Comparison of ENCODE assay signal across 27 cellular contexts in genomic region chr6:56343295-56343694, GRCh38.
"Had no signal": no experiment of that assay in that cellular context is flagged by ENCODE, and none has a peak within 500 bp of the region (broad histone marks: within the 10 kb centered on the region; RNA-seq: fewer than 3 reads in every experiment).

No MANE protein-coding gene starts in this region.

- H3K27me3 ChIP-seq: brain microvascular endothelial cell, gastrocnemius medialis, tibial nerve had no signal

- DNase-seq: activated CD4-positive, alpha-beta T cell treated with anti-CD3 and anti-CD28 coated beads for 48 hours; activated CD4-positive, alpha-beta T cell treated with anti-CD3 and anti-CD28 coated beads, Interleukin-2, amount 50 U/mL, for 48 hours; activated CD8-positive, alpha-beta memory T cell treated with anti-CD3 and anti-CD28 coated beads for 24 hours; activated effector memory CD4-positive, alpha-beta T cell treated with anti-CD3 and anti-CD28 coated beads, Interleukin-2, amount 50 U/mL, for 16 hours; activated naive CD4-positive, alpha-beta T cell treated with anti-CD3 and anti-CD28 coated beads for 36 hours; activated naive CD8-positive, alpha-beta T cell treated with anti-CD3 and anti-CD28 coated beads, Interleukin-2, amount 10 ng/mL, durations not matched to agents 7 days and 5 days; amniotic stem cell; brain microvascular endothelial cell; dorsolateral prefrontal cortex; effector memory CD4-positive, alpha-beta T cell; erythroblast; gastrocnemius medialis; glutamatergic neuron; left ventricle myocardium inferior; mucosa of descending colon; posterior cingulate gyrus; right cardiac atrium; stimulated activated CD4-positive, alpha-beta T cell treated with anti-CD3 and anti-CD28 coated beads, Interleukin-15, amount 100 ng/mL, for 24 hours; stimulated activated CD4-positive, alpha-beta T cell treated with anti-CD3 and anti-CD28 coated beads, Interleukin-2, amount 100 ng/mL, for 24 hours; stimulated activated naive B cell treated with anti-CD40 and anti-IgM and Interleukin-4, amounts not matched to agents 10 μg/mL and 1 μg/mL and 100 μg/mL, for 72 hours; T1000; WERI-Rb-1 had no signal

- ATAC-seq: activated CD4-positive, CD25-positive, alpha-beta regulatory T cell treated with anti-CD3 and anti-CD28 coated beads, Interleukin-2, amount 50 U/mL, for 24 hours; gastrocnemius medialis; mucosa of descending colon; natural killer cell treated with Interleukin-12 subunit alpha and Interleukin-12 subunit beta and Interleukin-15 and Interleukin-18, amount 100 ng/mL, for 72 hours; right cardiac atrium; stimulated activated naive B cell treated with anti-CD40 and anti-IgM and Interleukin-4, amounts not matched to agents 10 μg/mL and 1 μg/mL and 100 μg/mL, for 72 hours had no signal

- H3K36me3 ChIP-seq: brain microvascular endothelial cell, gastrocnemius medialis, left ventricle myocardium inferior, tibial nerve, WERI-Rb-1 had no signal

- H3K4me1 ChIP-seq: gastrocnemius medialis, left ventricle myocardium inferior, tibial nerve had no signal

- H3K4me3 ChIP-seq: coronary artery, dorsolateral prefrontal cortex, gastrocnemius medialis, left ventricle myocardium inferior, lung, mucosa of descending colon, tibial nerve had no signal

- H3K9me3 ChIP-seq: gastrocnemius medialis, left ventricle myocardium inferior, mucosa of descending colon, tibial nerve had no signal

- H3K27ac ChIP-seq: brain microvascular endothelial cell, coronary artery, dorsolateral prefrontal cortex, gastrocnemius medialis, left ventricle myocardium inferior, tibial nerve, WERI-Rb-1 had no signal
